In genomic region chr7:44167920-44168319, GRCh38 we compare ENCODE assay signal across 1 cellular context.
TF ChIP-seq lines count a peak whose summit lies in the region.

No MANE protein-coding gene starts in this region.

TF ChIP-seq in GM12878, 131 proteins besides CTCF, POLR2A, EP300 and RAD21:
- TF ChIP-seq MTA2 (IDR thresholded peaks at IDR 0.05; ENCODE audit: low read depth) (no peak), TCF3 (IDR thresholded peaks at IDR 0.05; ENCODE audit: borderline replicate concordance, insufficient read depth, low read depth, low read length) (no peak), MTA3 (IDR thresholded peaks at IDR 0.05; ENCODE audit: borderline replicate concordance, low read length) (no peak), SUPT20H (IDR thresholded peaks at IDR 0.05; ENCODE audit: borderline replicate concordance, control insufficient read depth, low read depth, low read length) (no peak), TBL1XR1 (IDR thresholded peaks at IDR 0.05; ENCODE audit: low read depth, low read length) (no peak), MEF2A (IDR thresholded peaks at IDR 0.05; ENCODE audit: insufficient read depth, low read depth, low read length) (no peak), ZBTB4 (CRISPR knock-in tag; IDR thresholded peaks at IDR 0.05) (no peak), CBFB (IDR thresholded peaks at IDR 0.05; ENCODE audit: low read depth) (no peak), SP1 (IDR thresholded peaks at IDR 0.05; ENCODE audit: low read depth, low read length) (no peak), CHD2 (IDR thresholded peaks at IDR 0.05; ENCODE audit: borderline replicate concordance, low read depth, low read length) (no peak), BRCA1 (IDR thresholded peaks at IDR 0.05; ENCODE audit: low read depth, low read length) (no peak), SIN3A (IDR thresholded peaks at IDR 0.05; ENCODE audit: low read depth, low read length) (no peak), DPF2 (IDR thresholded peaks at IDR 0.05) (no peak), PML (IDR thresholded peaks at IDR 0.05; ENCODE audit: low read length) (no peak), RAD51 (IDR thresholded peaks at IDR 0.05) (no peak), POLR2AphosphoS5 (IDR thresholded peaks at IDR 0.05; ENCODE audit: low read length) (no peak)
TF ChIP-seq in GM12878: peak in this region for 0.
